Comparison of ENCODE assay signal across 16 cellular contexts in the genomic region with DNA sequence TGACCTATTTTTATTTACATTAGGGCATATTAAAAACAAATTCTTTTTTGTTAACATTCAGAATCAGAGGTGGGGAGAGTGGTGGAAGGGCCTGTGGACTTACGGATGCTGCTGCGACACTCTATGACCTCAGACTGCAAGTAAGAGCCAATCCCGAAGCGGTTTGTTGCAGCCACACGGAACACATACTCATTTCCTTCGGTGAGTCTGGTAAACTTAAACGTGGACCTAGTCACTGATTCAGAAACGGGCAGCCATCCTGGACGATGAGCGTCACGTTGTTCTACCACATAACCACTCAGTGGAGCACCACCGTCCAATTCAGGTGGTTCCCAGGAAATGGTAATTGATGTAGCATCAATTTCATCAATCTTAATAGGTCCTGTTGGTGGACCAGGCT.
DNase-seq lines count a peak whose midpoint lies in the region; ATAC-seq and TF ChIP-seq lines count a peak whose summit lies in the region.
"Had no signal": no experiment of that assay in that cellular context is flagged by ENCODE, and none has a peak within 500 bp of the region (broad histone marks: within the 10 kb centered on the region; RNA-seq: fewer than 3 reads in every experiment).

No MANE protein-coding gene starts in this region.

- DNase-seq in cardiac muscle cell (ENCODE audit: low read depth in 1 of 2, low spot score in 1 of 2) (no peak), cardiac septum (ENCODE audit: low spot score) (no peak), vagina (ENCODE audit: extremely low spot score in 2 of 2) (peak; percentile 27 to 43), T1000 (lab: John Stamatoyannopoulos, UW) (no peak), AG08395 (ENCODE audit: low spot score) (no peak), foreskin keratinocyte (no peak)
- DNase-seq: 8988T; BE2C; Calu3; CD4-positive, alpha-beta memory T cell; GDM1 had no signal

- H3K9me3 ChIP-seq in cardiac muscle cell (ENCODE audit: low read depth) (no peaks in the 10 kb centered on the region), neutrophil (no peaks in the 10 kb centered on the region), vagina (no peaks in the 10 kb centered on the region)
- H3K9me3 ChIP-seq: BE2C, HAP-1 had no signal

- intact Hi-C loops in cardiac septum (cut with DNase I): no loop called here
- intact Hi-C loops in vagina (cut with DNase I): no loop called here

- H3K36me3 ChIP-seq in cardiac muscle cell (peaks cover 100% of the 10 kb centered on the region), neutrophil (peaks cover 93% of the 10 kb centered on the region), vagina (peaks cover 0 to 41% of the 10 kb centered on the region in 2 donors)
- H3K36me3 ChIP-seq: BE2C, HAP-1 had no signal

- no peaks in the 10 kb centered on the region for H3K27me3 ChIP-seq in cardiac muscle cell
- H3K27me3 ChIP-seq in neutrophil: no peaks in the 10 kb centered on the region
- H3K27me3 ChIP-seq in vagina: no peaks in the 10 kb centered on the region
- no peaks in the 10 kb centered on the region for H3K27me3 ChIP-seq in foreskin keratinocyte
- H3K27me3 ChIP-seq: BE2C had no signal

- TF ChIP-seq POLR2A in vagina (IDR thresholded peaks at IDR 0.05): no peak

- no peak overlapping the region for H3K4me3 ChIP-seq in cardiac muscle cell
- H3K4me3 ChIP-seq in neutrophil (ENCODE audit: low read depth in 1 of 2, low read length in 1 of 2): no peak overlapping the region
- no peak overlapping the region for H3K4me3 ChIP-seq in vagina
- H3K4me3 ChIP-seq: HAP-1 had no signal

- peak overlapping the region; percentile 48 for H3K27ac ChIP-seq in cardiac muscle cell
- H3K27ac ChIP-seq in neutrophil: peak overlapping the region; percentile 28
- H3K27ac ChIP-seq in vagina: no peak overlapping the region
- H3K27ac ChIP-seq in foreskin keratinocyte: no peak overlapping the region
- H3K27ac ChIP-seq: HL-60, KMS-11 had no signal

- no peak for TF ChIP-seq CTCF in cardiac muscle cell (IDR thresholded peaks at IDR 0.05; ENCODE audit: low read depth, low read length)
- no peak for TF ChIP-seq CTCF in neutrophil (IDR thresholded peaks at IDR 0.05)
- TF ChIP-seq CTCF in vagina (IDR thresholded peaks at IDR 0.05): no peak
- no peak for TF ChIP-seq CTCF in foreskin keratinocyte (conservative IDR thresholded peaks at IDR 0.05)

- peak; percentile 45 for ATAC-seq in HG03064 (IDR thresholded peaks at IDR 0.05; ENCODE audit: low read depth, unreplicated experiment)
- no peak for ATAC-seq in foreskin keratinocyte

- H3K4me1 ChIP-seq in cardiac muscle cell (ENCODE audit: low read depth): no peaks in the 10 kb centered on the region
- peaks cover 6 to 10% of the 10 kb centered on the region in 2 experiments for H3K4me1 ChIP-seq in neutrophil (ENCODE audit: control insufficient read depth in 1 of 2, insufficient read depth in 1 of 2, low read depth in 1 of 2, low read length in 1 of 2)
- no peaks in the 10 kb centered on the region for H3K4me1 ChIP-seq in vagina
- H3K4me1 ChIP-seq in foreskin keratinocyte: no peaks in the 10 kb centered on the region
- H3K4me1 ChIP-seq: BE2C, HAP-1 had no signal

Comparison
In these comparisons a context has a peak if more than half of its experiments do, and no peak if none do; other contexts are left out.
1. DNase-seq: peak in vagina (2 of 2); none in cardiac muscle cell (0 of 2), cardiac septum (single experiment), T1000 (single experiment), AG08395 (single experiment) and foreskin keratinocyte (0 of 2).
2. H3K27ac ChIP-seq: peak in cardiac muscle cell (single experiment) and neutrophil (single experiment); none in vagina (single experiment) and foreskin keratinocyte (single experiment).